Comparison of ENCODE assay signal across 24 cellular contexts in genomic region chr2:36633470-36634092, GRCh38. TPM values are rescaled to one million over a fixed set of nuclear protein-coding genes. Genes with fewer than 3 reads are reported as not detected.
DNase-seq lines count a peak whose midpoint lies in the region; ATAC-seq and TF ChIP-seq lines count a peak whose summit lies in the region.
"Had no signal": no experiment of that assay in that cellular context is flagged by ENCODE, and none has a peak within 500 bp of the region (broad histone marks: within the 10 kb centered on the region; RNA-seq: fewer than 3 reads in every experiment).

No MANE protein-coding gene starts in this region.

- no peaks in the 10 kb centered on the region for H3K4me1 ChIP-seq in mammary epithelial cell (ENCODE audit: insufficient read depth, low read length)
- H3K4me1 ChIP-seq in heart right ventricle = no peaks in the 10 kb centered on the region
- H3K4me1 ChIP-seq in sigmoid colon = peaks cover 0 to 18% (median 13%) of the 10 kb centered on the region in 4 donors

- H3K9me3 Mint-ChIP-seq in MCF 10A (ENCODE audit: unreplicated experiment) = no peaks in the 10 kb centered on the region
- peaks cover 4% of the 10 kb centered on the region for H3K9me3 Mint-ChIP-seq in stimulated activated effector memory CD8-positive, alpha-beta T cell treated with anti-CD3 and anti-CD28 coated beads, Interleukin-12 subunit alpha, Interleukin-12 subunit beta, amount 100 ng/mL, for 72 hours

- H3K27me3 ChIP-seq in mammary epithelial cell (ENCODE audit: insufficient read depth, low read length) (no peaks in the 10 kb centered on the region), heart right ventricle (no peaks in the 10 kb centered on the region), sigmoid colon (no peaks in the 10 kb centered on the region)

- in situ Hi-C loops in mammary epithelial cell (cut with MboI; ENCODE audit: low sequenced_read_pairs in 2 of 2) = no loop called here

- DNase-seq in mammary epithelial cell = peak; percentile 59
- no peak for DNase-seq in MCF 10A (ENCODE audit: unreplicated experiment)
- DNase-seq in LHCN-M2 (ENCODE audit: low read depth) = peak; percentile 40
- DNase-seq in astrocyte of the hippocampus (ENCODE audit: low read depth, low spot score) = peak; percentile 16
- DNase-seq in stimulated activated effector memory CD8-positive, alpha-beta T cell treated with anti-CD3 and anti-CD28 coated beads, Interleukin-12 subunit alpha, Interleukin-12 subunit beta, amount 100 ng/mL, for 72 hours (ENCODE audit: low spot score in 2 of 2) = no peak
- DNase-seq in activated CD8-positive, alpha-beta memory T cell treated with anti-CD3 and anti-CD28 coated beads for 24 hours = no peak
- no peak for DNase-seq in heart right ventricle
- DNase-seq in sigmoid colon = no peak
- DNase-seq: ACHN; activated CD4-positive, alpha-beta T cell treated with anti-CD3 and anti-CD28 coated beads, Interleukin-2, amount 50 U/mL, for 4 hours; activated naive CD4-positive, alpha-beta T cell treated with Interleukin-2 at 50 U/mL for 16 hours; C1 segment of cervical spinal cord; central memory CD4-positive, alpha-beta T cell; dermis blood vessel endothelial cell; H7; hypothalamus; islet precursor cell; mucosa of descending colon; NCI-H187 treated with DMSO at 0.1 percent for 48 hours; NCI-H2227 treated with DMSO at 0.1 percent for 48 hours; stimulated activated CD8-positive, alpha-beta memory T cell treated with anti-CD3 and anti-CD28 coated beads, Interleukin-4, amount 100 ng/mL, for 48 hours; substantia nigra had no signal

- H3K36me3 ChIP-seq in mammary epithelial cell (ENCODE audit: insufficient read depth, low read length) (peaks cover 2% of the 10 kb centered on the region), heart right ventricle (no peaks in the 10 kb centered on the region), sigmoid colon (no peaks in the 10 kb centered on the region)

- H3K79me2 ChIP-seq in mammary epithelial cell (ENCODE audit: insufficient read depth, low read length) = no peaks in the 10 kb centered on the region

- H3K4me3 Mint-ChIP-seq in MCF 10A (ENCODE audit: unreplicated experiment) = no peak overlapping the region
- H3K4me3 Mint-ChIP-seq in stimulated activated effector memory CD8-positive, alpha-beta T cell treated with anti-CD3 and anti-CD28 coated beads, Interleukin-12 subunit alpha, Interleukin-12 subunit beta, amount 100 ng/mL, for 72 hours = no peak overlapping the region

- H2AFZ ChIP-seq in mammary epithelial cell (ENCODE audit: low read depth, low read length) = no peak overlapping the region

- BruUV-seq in mammary epithelial cell (replicated peaks; lab: Mats Ljungman, UMichigan) (no TSS peak), MCF 10A (replicated peaks; lab: Mats Ljungman, UMichigan) (no TSS peak)

- H3K4me2 ChIP-seq in mammary epithelial cell (ENCODE audit: insufficient read depth, low read depth, low read length) = no peak overlapping the region

- H3K9ac ChIP-seq in mammary epithelial cell (ENCODE audit: insufficient read depth, low read length) = no peak overlapping the region

- TF ChIP-seq CTCF in mammary epithelial cell (conservative IDR thresholded peaks at IDR 0.05 in 1 of 2, IDR thresholded peaks at IDR 0.05 in 1 of 2; ENCODE audit: extremely low read depth in 1 of 2, insufficient read depth in 1 of 2, low read depth in 1 of 2, low read length in 2 of 2) (no peak), MCF 10A (IDR thresholded peaks at IDR 0.05; ENCODE audit: unreplicated experiment) (no peak), heart right ventricle (IDR thresholded peaks at IDR 0.05) (no peak), sigmoid colon (IDR thresholded peaks at IDR 0.05) (no peak)

- H3K27ac ChIP-seq in mammary epithelial cell (ENCODE audit: insufficient read depth, low read depth, low read length) = no peak overlapping the region
- H3K27ac ChIP-seq in heart right ventricle = no peak overlapping the region
- no peak overlapping the region for H3K27ac ChIP-seq in sigmoid colon

- peaks cover 6% of the 10 kb centered on the region for H3K36me3 Mint-ChIP-seq in MCF 10A (ENCODE audit: insufficient read depth, unreplicated experiment)
- H3K36me3 Mint-ChIP-seq in stimulated activated effector memory CD8-positive, alpha-beta T cell treated with anti-CD3 and anti-CD28 coated beads, Interleukin-12 subunit alpha, Interleukin-12 subunit beta, amount 100 ng/mL, for 72 hours = no peaks in the 10 kb centered on the region

- no peak for TF ChIP-seq POLR2A in sigmoid colon (IDR thresholded peaks at IDR 0.05)

- H3K27me3 Mint-ChIP-seq in MCF 10A (ENCODE audit: insufficient read depth, unreplicated experiment) = no peaks in the 10 kb centered on the region

- ATAC-seq in stimulated activated effector memory CD8-positive, alpha-beta T cell treated with anti-CD3 and anti-CD28 coated beads, Interleukin-12 subunit alpha, Interleukin-12 subunit beta, amount 100 ng/mL, for 72 hours = peak; percentile 53
- no peak for ATAC-seq in heart right ventricle
- ATAC-seq: mucosa of descending colon, Panc1, sciatic nerve had no signal

- CTCF ChIA-PET in mammary epithelial cell (lab: Charles Lee; ENCODE audit: low non-redundant PET) = no interaction called here
- CTCF ChIA-PET in MCF 10A (lab: Yijun Ruan, JAX) = no interaction called here

- dilution Hi-C loops in mammary epithelial cell (cut with HindIII; ENCODE audit: low sequenced_read_pairs) = no loop called here

- H3K9me3 ChIP-seq in mammary epithelial cell (replicated peaks; ENCODE audit: insufficient read depth, low read length) = no peaks in the 10 kb centered on the region
- H3K9me3 ChIP-seq in heart right ventricle = peaks cover 0 to 6% (median 0%) of the 10 kb centered on the region in 11 donors
- no peaks in the 10 kb centered on the region for H3K9me3 ChIP-seq in sigmoid colon
- H3K9me3 ChIP-seq: mucosa of descending colon had no signal

- H4K20me1 ChIP-seq in mammary epithelial cell (ENCODE audit: insufficient read depth, low read length) = no peaks in the 10 kb centered on the region

- intact Hi-C loops in mammary epithelial cell (cut with micrococcal nuclease) = no loop called here
- intact Hi-C loops in MCF 10A (cut with micrococcal nuclease) = no loop called here
- intact Hi-C loops in heart right ventricle (cut with DNase I) = no loop called here
- intact Hi-C loops in sigmoid colon (cut with DNase I) = no loop called here

- H3K27ac Mint-ChIP-seq in MCF 10A (ENCODE audit: low read depth, unreplicated experiment) = no peak overlapping the region
- no peak overlapping the region for H3K27ac Mint-ChIP-seq in stimulated activated effector memory CD8-positive, alpha-beta T cell treated with anti-CD3 and anti-CD28 coated beads, Interleukin-12 subunit alpha, Interleukin-12 subunit beta, amount 100 ng/mL, for 72 hours

- WGBS in mammary epithelial cell (ENCODE audit: low coverage, missing lambda C conversion rate) = 54% methylated on average over 2 of the region's 2 CpGs
- 96 to 97% methylated on average over 2 of the region's 2 CpGs for WGBS in heart right ventricle, 2 donors
- WGBS in sigmoid colon, 2 donors = 87 to 94% methylated on average over 2 of the region's 2 CpGs

- no peak for TF ChIP-seq EP300 in sigmoid colon (IDR thresholded peaks at IDR 0.05)

- H3K4me1 Mint-ChIP-seq in MCF 10A (ENCODE audit: insufficient read depth, unreplicated experiment) = peaks cover 5% of the 10 kb centered on the region
- H3K4me1 Mint-ChIP-seq in stimulated activated effector memory CD8-positive, alpha-beta T cell treated with anti-CD3 and anti-CD28 coated beads, Interleukin-12 subunit alpha, Interleukin-12 subunit beta, amount 100 ng/mL, for 72 hours = no peaks in the 10 kb centered on the region

- POLR2A ChIA-PET in MCF 10A (lab: Yijun Ruan, JAX) = no interaction called here

- H3K4me3 ChIP-seq in mammary epithelial cell (replicated peaks in 1 of 3; ENCODE audit: insufficient read depth in 1 of 3, low read depth in 2 of 3, low read length in 3 of 3) (no peak overlapping the region), heart right ventricle (no peak overlapping the region), sigmoid colon (no peak overlapping the region)
- H3K4me3 ChIP-seq: mucosa of descending colon had no signal

RNA-seq across cellular contexts. Expression of gene FEZ2, which starts 35.6 kb away (rescaled TPM):
- 10 to 100 TPM; 34.3 to 42.0 TPM for total RNA-seq in mammary epithelial cell
- polyA plus RNA-seq in mammary epithelial cell = 20.0 TPM
- polyA minus RNA-seq in mammary epithelial cell = 36.3 TPM
- 31.9 and 43.4 TPM in 2 replicates for total RNA-seq in MCF 10A (2022)
- 104 and 126 TPM in 2 replicates for total RNA-seq in LHCN-M2 (2014; rRNA removed)
- 94.8 TPM for polyA plus RNA-seq in LHCN-M2 (2012)
- total RNA-seq in heart right ventricle = 10 to 100 TPM; 29.8 to 51.7 (median 40.9) TPM
- polyA plus RNA-seq in heart right ventricle = 10 to 100 TPM; 16.4 to 20.2 TPM
- 10 to 100 TPM; 36.2 to 53.9 (median 47.6) TPM for total RNA-seq in sigmoid colon
- polyA plus RNA-seq in sigmoid colon = 10 to 100 TPM; 25.9 to 44.2 (median 34.8) TPM

Comparison
In these comparisons a context has a peak if more than half of its experiments do, and no peak if none do; other contexts are left out.
1. DNase-seq: peak in mammary epithelial cell (single experiment), LHCN-M2 (single experiment) and astrocyte of the hippocampus (single experiment); none in MCF 10A (single experiment), stimulated activated effector memory CD8-positive, alpha-beta T cell treated with anti-CD3 and anti-CD28 coated beads, Interleukin-12 subunit alpha, Interleukin-12 subunit beta, amount 100 ng/mL, for 72 hours (0 of 2), activated CD8-positive, alpha-beta memory T cell treated with anti-CD3 and anti-CD28 coated beads for 24 hours (single experiment), heart right ventricle (0 of 2) and sigmoid colon (single experiment).